20 cellular contexts compared by ENCODE assay signal in genomic region chr1:245440933-245441332, GRCh38.
"Had no signal": no experiment of that assay in that cellular context is flagged by ENCODE, and none has a peak within 500 bp of the region (broad histone marks: within the 10 kb centered on the region; RNA-seq: fewer than 3 reads in every experiment).

No MANE protein-coding gene starts in this region.

- H3K4me2 ChIP-seq: neural progenitor cell, smooth muscle cell had no signal

- H3K27ac ChIP-seq: esophagus muscularis mucosa, gastrocnemius medialis, neural progenitor cell, ovary, suprapubic skin, tibial artery, upper lobe of left lung, uterus had no signal

- H2AFZ ChIP-seq: neural progenitor cell had no signal

- FAIRE-seq: keratinocyte had no signal

- H3K9me3 ChIP-seq: esophagus muscularis mucosa, gastrocnemius medialis, ovary, suprapubic skin, tibial artery, upper lobe of left lung, uterus had no signal

- H3K27me3 Mint-ChIP-seq: progenitor cell of endocrine pancreas had no signal

- H3K27ac Mint-ChIP-seq: immature natural killer cell; naive thymus-derived CD8-positive, alpha-beta T cell; progenitor cell of endocrine pancreas had no signal

- H3K36me3 ChIP-seq: esophagus muscularis mucosa, gastrocnemius medialis, neural progenitor cell, ovary, suprapubic skin, tibial artery, upper lobe of left lung, uterus had no signal

- H3K4me3 ChIP-seq: esophagus muscularis mucosa, gastrocnemius medialis, lung, neural progenitor cell, ovary, smooth muscle cell, suprapubic skin, tibial artery, upper lobe of left lung, uterus had no signal

- H3K4me1 ChIP-seq: esophagus muscularis mucosa, gastrocnemius medialis, neural progenitor cell, suprapubic skin, tibial artery had no signal

- ATAC-seq: gastrocnemius medialis; left ventricle myocardium superior; naive thymus-derived CD8-positive, alpha-beta T cell had no signal

- H3K27me3 ChIP-seq: neural progenitor cell, ovary, upper lobe of left lung, uterus had no signal

- H3K36me3 Mint-ChIP-seq: immature natural killer cell; naive thymus-derived CD8-positive, alpha-beta T cell; neural progenitor cell had no signal

- H3K9ac ChIP-seq: neural progenitor cell had no signal

- H3K4me3 Mint-ChIP-seq: immature natural killer cell; naive thymus-derived CD8-positive, alpha-beta T cell; neural progenitor cell had no signal

- DNase-seq: effector memory CD4-positive, alpha-beta T cell; gastrocnemius medialis; immature natural killer cell; left ventricle myocardium superior; naive thymus-derived CD8-positive, alpha-beta T cell; nucleus accumbens; ovary; right cardiac atrium; stimulated activated CD4-positive, alpha-beta T cell treated with anti-CD3 and anti-CD28 coated beads, Interleukin-2, amount 100 ng/mL, for 48 hours; stimulated activated naive CD4-positive, alpha-beta T cell treated with Interleukin-2 at 50 U/mL for 16 hours; tibial artery; upper lobe of left lung; uterus had no signal
